In the genomic region with DNA sequence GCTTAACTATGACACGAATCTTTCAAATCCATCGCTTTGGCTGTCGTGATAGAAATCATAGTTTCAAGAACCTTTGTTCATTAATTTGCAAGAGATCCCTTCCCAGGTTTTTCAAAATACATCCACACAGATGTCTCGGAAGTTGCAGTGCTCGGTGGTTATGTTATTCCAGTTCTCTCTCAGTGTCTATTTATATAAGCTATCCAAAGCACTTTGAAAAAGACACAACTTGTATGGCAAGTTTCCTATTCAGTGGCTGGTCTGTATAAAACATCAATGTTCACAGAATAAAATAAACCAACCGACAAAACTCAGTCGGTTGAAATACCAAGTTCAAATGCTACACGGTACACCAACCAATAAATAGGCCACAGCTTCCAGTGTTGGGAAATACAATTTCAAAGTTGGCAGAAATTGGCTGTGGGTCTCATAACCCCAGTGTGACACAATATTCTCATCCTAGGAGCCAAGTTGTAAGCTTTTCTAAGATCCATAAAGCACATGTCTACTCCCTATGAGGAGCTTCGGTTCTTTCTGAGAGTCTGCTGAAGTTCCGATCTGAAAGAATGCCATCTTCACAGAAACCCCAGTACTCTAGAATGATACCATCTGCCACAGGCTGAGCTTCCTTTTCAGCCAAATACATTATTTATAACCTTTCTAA, we compare ENCODE assay signal across 14 cellular contexts. TPM values are rescaled to one million over a fixed set of nuclear protein-coding genes. Genes with fewer than 3 reads are reported as not detected.
DNase-seq lines count a peak whose midpoint lies in the region; ATAC-seq and TF ChIP-seq lines count a peak whose summit lies in the region.
"Had no signal": no experiment of that assay in that cellular context is flagged by ENCODE, and none has a peak within 500 bp of the region (broad histone marks: within the 10 kb centered on the region; RNA-seq: fewer than 3 reads in every experiment).

No MANE protein-coding gene starts in this region.

- H3K36me3 ChIP-seq in OCI-LY7 (ENCODE audit: insufficient read depth, low read length), result no peaks in the 10 kb centered on the region; the same call in 1 of the 2 replicates
- H3K36me3 ChIP-seq: ascending aorta had no signal

- no peaks in the 10 kb centered on the region for H3K9me3 ChIP-seq in OCI-LY7 (ENCODE audit: low read length)
- H3K9me3 ChIP-seq: ascending aorta had no signal

- H3K4me3 Mint-ChIP-seq in activated naive CD4-positive, alpha-beta T cell treated with anti-CD3 and anti-CD28 coated beads for 36 hours, result peak overlapping the region; percentile 49
- H3K4me3 Mint-ChIP-seq in effector memory CD8-positive, alpha-beta T cell, result no peak overlapping the region
- no peak overlapping the region for H3K4me3 Mint-ChIP-seq in stimulated activated naive B cell treated with anti-CD40 and anti-IgM and Interleukin-4, amounts not matched to agents 10 μg/mL and 1 μg/mL and 100 μg/mL, for 72 hours
- H3K4me3 Mint-ChIP-seq: type B pancreatic cell had no signal

- no peak overlapping the region for H3K4me2 ChIP-seq in OCI-LY7 (ENCODE audit: low read length)

- no peak overlapping the region for H3K27ac ChIP-seq in OCI-LY7 (ENCODE audit: low read depth, low read length, poor library complexity, severe bottlenecking)
- H3K27ac ChIP-seq: ascending aorta had no signal

- H4K20me1 ChIP-seq in OCI-LY7 (ENCODE audit: insufficient read depth, low read length), result no peaks in the 10 kb centered on the region

- H3K27me3 Mint-ChIP-seq in activated naive CD4-positive, alpha-beta T cell treated with anti-CD3 and anti-CD28 coated beads for 36 hours (ENCODE audit: low read depth), result no peaks in the 10 kb centered on the region
- H3K27me3 Mint-ChIP-seq in effector memory CD8-positive, alpha-beta T cell, result no peaks in the 10 kb centered on the region
- no peaks in the 10 kb centered on the region for H3K27me3 Mint-ChIP-seq in stimulated activated naive B cell treated with anti-CD40 and anti-IgM and Interleukin-4, amounts not matched to agents 10 μg/mL and 1 μg/mL and 100 μg/mL, for 72 hours
- H3K27me3 Mint-ChIP-seq: type B pancreatic cell had no signal

- no peak overlapping the region for H3K4me3 ChIP-seq in OCI-LY7 (ENCODE audit: low read depth, low read length, poor library complexity, severe bottlenecking)
- H3K4me3 ChIP-seq: ascending aorta had no signal

- TF ChIP-seq CTCF in OCI-LY7 (conservative IDR thresholded peaks at IDR 0.05; ENCODE audit: low read length), result no peak

- no peaks in the 10 kb centered on the region for H3K9me3 Mint-ChIP-seq in activated naive CD4-positive, alpha-beta T cell treated with anti-CD3 and anti-CD28 coated beads for 36 hours
- H3K9me3 Mint-ChIP-seq in effector memory CD8-positive, alpha-beta T cell, result no peaks in the 10 kb centered on the region
- no peaks in the 10 kb centered on the region for H3K9me3 Mint-ChIP-seq in stimulated activated naive B cell treated with anti-CD40 and anti-IgM and Interleukin-4, amounts not matched to agents 10 μg/mL and 1 μg/mL and 100 μg/mL, for 72 hours
- H3K9me3 Mint-ChIP-seq: type B pancreatic cell had no signal

- no peak for ATAC-seq in effector memory CD8-positive, alpha-beta T cell (replicated peaks)
- ATAC-seq in stimulated activated naive B cell treated with anti-CD40 and anti-IgM and Interleukin-4, amounts not matched to agents 10 μg/mL and 1 μg/mL and 100 μg/mL, for 72 hours (replicated peaks), result no peak

- H3K9me2 ChIP-seq in OCI-LY7 (ENCODE audit: insufficient read depth, low read length), result no peaks in the 10 kb centered on the region

- BruUV-seq in OCI-LY7 (replicated peaks; lab: Mats Ljungman, UMichigan), result no TSS peak

- no peaks in the 10 kb centered on the region for H3K4me1 ChIP-seq in OCI-LY7 (ENCODE audit: insufficient read depth, low read length, poor library complexity, severe bottlenecking)
- H3K4me1 ChIP-seq: ascending aorta had no signal

- H3K27ac Mint-ChIP-seq in activated naive CD4-positive, alpha-beta T cell treated with anti-CD3 and anti-CD28 coated beads for 36 hours, result peak overlapping the region; percentile 87
- peak overlapping the region; percentile 16 to 75 for H3K27ac Mint-ChIP-seq in effector memory CD8-positive, alpha-beta T cell
- H3K27ac Mint-ChIP-seq in stimulated activated naive B cell treated with anti-CD40 and anti-IgM and Interleukin-4, amounts not matched to agents 10 μg/mL and 1 μg/mL and 100 μg/mL, for 72 hours, result peak overlapping the region; percentile 47
- H3K27ac Mint-ChIP-seq: type B pancreatic cell had no signal

- POLR2A ChIA-PET in OCI-LY7 (lab: Charles Lee), result interaction anchor here (0.6 to 0.8 kb wide), 3 partner anchors 10 to 78 kb away, joined by 3 read pairs; no protein-coding TSS in a partner anchor

- H3K79me2 ChIP-seq in OCI-LY7 (ENCODE audit: insufficient read depth, low read depth, low read length), result no peaks in the 10 kb centered on the region

- DNase-seq in activated naive CD4-positive, alpha-beta T cell treated with anti-CD3 and anti-CD28 coated beads for 36 hours, result no peak
- DNase-seq in activated naive CD4-positive, alpha-beta T cell (lab: John Stamatoyannopoulos, UW), result no peak
- DNase-seq in OCI-LY7 (ENCODE audit: low spot score) (no peak), mucosa of gallbladder (ENCODE audit: low spot score) (no peak)
- no peak for DNase-seq in effector memory CD8-positive, alpha-beta T cell
- no peak for DNase-seq in stimulated activated naive B cell treated with anti-CD40 and anti-IgM and Interleukin-4, amounts not matched to agents 10 μg/mL and 1 μg/mL and 100 μg/mL, for 72 hours
- no peak for DNase-seq in activated effector memory CD4-positive, alpha-beta T cell treated with Interleukin-2 at 50 U/mL for 16 hours
- DNase-seq in effector CD8-positive, alpha-beta T cell (lab: John Stamatoyannopoulos, UW), result no peak
- DNase-seq: dermis blood vessel endothelial cell, mesenchymal stem cell, NCI-H2029 treated with DMSO at 0.1 percent for 48 hours, NCI-H774 had no signal

- peaks cover 96% of the 10 kb centered on the region for H3K4me1 Mint-ChIP-seq in activated naive CD4-positive, alpha-beta T cell treated with anti-CD3 and anti-CD28 coated beads for 36 hours (ENCODE audit: low read depth)
- H3K4me1 Mint-ChIP-seq in effector memory CD8-positive, alpha-beta T cell (ENCODE audit: low read depth in 2 of 2), result peaks cover 22 to 33% of the 10 kb centered on the region in 2 donors
- H3K4me1 Mint-ChIP-seq in stimulated activated naive B cell treated with anti-CD40 and anti-IgM and Interleukin-4, amounts not matched to agents 10 μg/mL and 1 μg/mL and 100 μg/mL, for 72 hours, result peaks cover 14 to 39% of the 10 kb centered on the region in 2 donors

- peak overlapping the region; percentile 48; the same call in 1 of the 2 replicates for H2AFZ ChIP-seq in OCI-LY7 (ENCODE audit: low read length)

- CTCF ChIA-PET in activated naive CD4-positive, alpha-beta T cell treated with anti-CD3 and anti-CD28 coated beads for 36 hours (lab: Charles Lee), result interaction anchor here (1.0 to 2.4 kb wide), 5 partner anchors 9 to 357 kb away, joined by 3 to 10 read pairs (median 5); no protein-coding TSS in a partner anchor
- CTCF ChIA-PET in OCI-LY7 (lab: Charles Lee; ENCODE audit: unreplicated experiment), result interaction anchor here (0.6 to 1.9 kb wide), 2 partner anchors 10 to 507 kb away, joined by 3 to 5 read pairs; no protein-coding TSS in a partner anchor

- peaks cover 81% of the 10 kb centered on the region for H3K36me3 Mint-ChIP-seq in activated naive CD4-positive, alpha-beta T cell treated with anti-CD3 and anti-CD28 coated beads for 36 hours (ENCODE audit: low read depth)
- peaks cover 17% of the 10 kb centered on the region for H3K36me3 Mint-ChIP-seq in effector memory CD8-positive, alpha-beta T cell (ENCODE audit: insufficient read depth)
- peaks cover 28% of the 10 kb centered on the region in 2 donors for H3K36me3 Mint-ChIP-seq in stimulated activated naive B cell treated with anti-CD40 and anti-IgM and Interleukin-4, amounts not matched to agents 10 μg/mL and 1 μg/mL and 100 μg/mL, for 72 hours

- intact Hi-C loops in activated naive CD4-positive, alpha-beta T cell treated with anti-CD3 and anti-CD28 coated beads for 36 hours (cut with micrococcal nuclease), result no loop called here
- intact Hi-C loops in OCI-LY7 (cut with micrococcal nuclease; ENCODE audit: unreplicated experiment), result no loop called here

RNA-seq across cellular contexts. Expression of a gene that starts 23.7 kb away (rescaled TPM):
- 100 to 1,000 TPM; 303 to 305 TPM for total RNA-seq in activated naive CD4-positive, alpha-beta T cell treated with anti-CD3 and anti-CD28 coated beads for 36 hours
- 5.6 and 8.7 TPM in 2 replicates for total RNA-seq in OCI-LY7 (2014; rRNA removed; shearing (Covaris generic))
- total RNA-seq in OCI-LY7 (2022), result 2.5 and 2.7 TPM in 2 replicates
- total RNA-seq in mucosa of gallbladder, result 39.9 TPM
